ENCODE assay signal across 2 cellular contexts in the genomic region with DNA sequence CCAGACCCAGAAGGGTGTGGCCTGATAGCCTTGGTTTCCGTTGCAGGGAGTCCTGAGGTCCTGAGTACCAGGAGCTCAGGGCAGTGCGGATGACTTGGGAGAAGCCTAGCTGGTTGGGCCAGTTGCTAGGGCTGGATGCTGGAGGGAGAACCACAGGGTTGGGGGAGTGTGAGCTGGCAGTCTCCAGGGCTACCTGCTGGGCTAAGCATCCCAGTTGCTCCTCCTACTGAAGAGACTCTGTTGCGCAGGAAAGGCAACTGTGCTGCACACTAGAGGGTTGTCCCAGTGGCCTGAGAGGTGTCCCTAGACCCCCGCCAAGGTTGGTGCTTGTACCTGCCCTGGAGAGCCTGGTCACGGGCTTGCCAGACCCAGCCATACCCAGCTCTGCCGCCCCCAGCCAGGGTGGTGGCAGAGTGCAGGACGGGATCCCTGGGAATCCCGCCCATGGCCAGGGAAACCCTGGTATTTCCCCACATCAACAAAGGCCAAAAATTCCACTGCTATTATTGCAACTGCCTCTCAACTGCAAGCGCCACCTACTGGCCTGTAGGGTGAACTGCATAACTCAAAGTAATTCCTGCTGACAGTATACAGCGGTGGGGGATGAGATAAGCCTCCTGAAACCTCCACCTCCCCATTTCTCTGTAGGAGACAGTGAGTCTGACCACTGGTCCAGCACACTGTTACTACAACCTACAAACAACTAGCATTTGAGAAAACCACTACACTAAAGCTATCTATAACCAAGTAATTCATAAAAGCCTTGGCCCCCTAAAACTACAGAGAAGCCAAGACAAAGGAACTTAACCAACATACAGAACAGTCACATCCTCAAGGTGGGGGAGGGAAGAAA.
TF ChIP-seq lines count a peak whose summit lies in the region.

No MANE protein-coding gene starts in this region.

TF ChIP-seq in H1, 55 proteins besides CTCF, POLR2A, EP300 and RAD21 (continues in another document):
- TF ChIP-seq FOSL1 (IDR thresholded peaks at IDR 0.05; ENCODE audit: insufficient read depth, low read depth, low read length) (no peak), BCL11A (IDR thresholded peaks at IDR 0.05; ENCODE audit: low read depth in 2 of 2, low read length in 2 of 2) (no peak), CHD1 (IDR thresholded peaks at IDR 0.05; ENCODE audit: low read depth, low read length) (no peak), SP4 (IDR thresholded peaks at IDR 0.05; ENCODE audit: low read length) (no peak), SAP30 (IDR thresholded peaks at IDR 0.05; ENCODE audit: insufficient read depth, insufficient replicate concordance, low read length) (no peak), RBBP5 (IDR thresholded peaks at IDR 0.05; ENCODE audit: borderline replicate concordance, low read depth, low read length) (no peak; the same call in 1 of the 2 replicates), SP2 (IDR thresholded peaks at IDR 0.05; ENCODE audit: low read length) (no peak), KDM4A (IDR thresholded peaks at IDR 0.05; ENCODE audit: low read depth, low read length, severe bottlenecking) (no peak), SRF (IDR thresholded peaks at IDR 0.05; ENCODE audit: low read depth, low read length) (no peak), KDM1A (IDR thresholded peaks at IDR 0.05; ENCODE audit: borderline replicate concordance, low read length) (no peak)
- TF ChIP-seq, protein P1, sequence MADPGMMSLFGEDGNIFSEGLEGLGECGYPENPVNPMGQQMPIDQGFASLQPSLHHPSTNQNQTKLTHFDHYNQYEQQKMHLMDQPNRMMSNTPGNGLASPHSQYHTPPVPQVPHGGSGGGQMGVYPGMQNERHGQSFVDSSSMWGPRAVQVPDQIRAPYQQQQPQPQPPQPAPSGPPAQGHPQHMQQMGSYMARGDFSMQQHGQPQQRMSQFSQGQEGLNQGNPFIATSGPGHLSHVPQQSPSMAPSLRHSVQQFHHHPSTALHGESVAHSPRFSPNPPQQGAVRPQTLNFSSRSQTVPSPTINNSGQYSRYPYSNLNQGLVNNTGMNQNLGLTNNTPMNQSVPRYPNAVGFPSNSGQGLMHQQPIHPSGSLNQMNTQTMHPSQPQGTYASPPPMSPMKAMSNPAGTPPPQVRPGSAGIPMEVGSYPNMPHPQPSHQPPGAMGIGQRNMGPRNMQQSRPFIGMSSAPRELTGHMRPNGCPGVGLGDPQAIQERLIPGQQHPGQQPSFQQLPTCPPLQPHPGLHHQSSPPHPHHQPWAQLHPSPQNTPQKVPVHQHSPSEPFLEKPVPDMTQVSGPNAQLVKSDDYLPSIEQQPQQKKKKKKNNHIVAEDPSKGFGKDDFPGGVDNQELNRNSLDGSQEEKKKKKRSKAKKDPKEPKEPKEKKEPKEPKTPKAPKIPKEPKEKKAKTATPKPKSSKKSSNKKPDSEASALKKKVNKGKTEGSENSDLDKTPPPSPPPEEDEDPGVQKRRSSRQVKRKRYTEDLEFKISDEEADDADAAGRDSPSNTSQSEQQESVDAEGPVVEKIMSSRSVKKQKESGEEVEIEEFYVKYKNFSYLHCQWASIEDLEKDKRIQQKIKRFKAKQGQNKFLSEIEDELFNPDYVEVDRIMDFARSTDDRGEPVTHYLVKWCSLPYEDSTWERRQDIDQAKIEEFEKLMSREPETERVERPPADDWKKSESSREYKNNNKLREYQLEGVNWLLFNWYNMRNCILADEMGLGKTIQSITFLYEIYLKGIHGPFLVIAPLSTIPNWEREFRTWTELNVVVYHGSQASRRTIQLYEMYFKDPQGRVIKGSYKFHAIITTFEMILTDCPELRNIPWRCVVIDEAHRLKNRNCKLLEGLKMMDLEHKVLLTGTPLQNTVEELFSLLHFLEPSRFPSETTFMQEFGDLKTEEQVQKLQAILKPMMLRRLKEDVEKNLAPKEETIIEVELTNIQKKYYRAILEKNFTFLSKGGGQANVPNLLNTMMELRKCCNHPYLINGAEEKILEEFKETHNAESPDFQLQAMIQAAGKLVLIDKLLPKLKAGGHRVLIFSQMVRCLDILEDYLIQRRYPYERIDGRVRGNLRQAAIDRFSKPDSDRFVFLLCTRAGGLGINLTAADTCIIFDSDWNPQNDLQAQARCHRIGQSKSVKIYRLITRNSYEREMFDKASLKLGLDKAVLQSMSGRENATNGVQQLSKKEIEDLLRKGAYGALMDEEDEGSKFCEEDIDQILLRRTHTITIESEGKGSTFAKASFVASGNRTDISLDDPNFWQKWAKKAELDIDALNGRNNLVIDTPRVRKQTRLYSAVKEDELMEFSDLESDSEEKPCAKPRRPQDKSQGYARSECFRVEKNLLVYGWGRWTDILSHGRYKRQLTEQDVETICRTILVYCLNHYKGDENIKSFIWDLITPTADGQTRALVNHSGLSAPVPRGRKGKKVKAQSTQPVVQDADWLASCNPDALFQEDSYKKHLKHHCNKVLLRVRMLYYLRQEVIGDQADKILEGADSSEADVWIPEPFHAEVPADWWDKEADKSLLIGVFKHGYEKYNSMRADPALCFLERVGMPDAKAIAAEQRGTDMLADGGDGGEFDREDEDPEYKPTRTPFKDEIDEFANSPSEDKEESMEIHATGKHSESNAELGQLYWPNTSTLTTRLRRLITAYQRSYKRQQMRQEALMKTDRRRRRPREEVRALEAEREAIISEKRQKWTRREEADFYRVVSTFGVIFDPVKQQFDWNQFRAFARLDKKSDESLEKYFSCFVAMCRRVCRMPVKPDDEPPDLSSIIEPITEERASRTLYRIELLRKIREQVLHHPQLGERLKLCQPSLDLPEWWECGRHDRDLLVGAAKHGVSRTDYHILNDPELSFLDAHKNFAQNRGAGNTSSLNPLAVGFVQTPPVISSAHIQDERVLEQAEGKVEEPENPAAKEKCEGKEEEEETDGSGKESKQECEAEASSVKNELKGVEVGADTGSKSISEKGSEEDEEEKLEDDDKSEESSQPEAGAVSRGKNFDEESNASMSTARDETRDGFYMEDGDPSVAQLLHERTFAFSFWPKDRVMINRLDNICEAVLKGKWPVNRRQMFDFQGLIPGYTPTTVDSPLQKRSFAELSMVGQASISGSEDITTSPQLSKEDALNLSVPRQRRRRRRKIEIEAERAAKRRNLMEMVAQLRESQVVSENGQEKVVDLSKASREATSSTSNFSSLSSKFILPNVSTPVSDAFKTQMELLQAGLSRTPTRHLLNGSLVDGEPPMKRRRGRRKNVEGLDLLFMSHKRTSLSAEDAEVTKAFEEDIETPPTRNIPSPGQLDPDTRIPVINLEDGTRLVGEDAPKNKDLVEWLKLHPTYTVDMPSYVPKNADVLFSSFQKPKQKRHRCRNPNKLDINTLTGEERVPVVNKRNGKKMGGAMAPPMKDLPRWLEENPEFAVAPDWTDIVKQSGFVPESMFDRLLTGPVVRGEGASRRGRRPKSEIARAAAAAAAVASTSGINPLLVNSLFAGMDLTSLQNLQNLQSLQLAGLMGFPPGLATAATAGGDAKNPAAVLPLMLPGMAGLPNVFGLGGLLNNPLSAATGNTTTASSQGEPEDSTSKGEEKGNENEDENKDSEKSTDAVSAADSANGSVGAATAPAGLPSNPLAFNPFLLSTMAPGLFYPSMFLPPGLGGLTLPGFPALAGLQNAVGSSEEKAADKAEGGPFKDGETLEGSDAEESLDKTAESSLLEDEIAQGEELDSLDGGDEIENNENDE (IDR thresholded peaks at IDR 0.05; ENCODE audit: insufficient replicate concordance, low read length) = no peak
- TF ChIP-seq, protein P2, sequence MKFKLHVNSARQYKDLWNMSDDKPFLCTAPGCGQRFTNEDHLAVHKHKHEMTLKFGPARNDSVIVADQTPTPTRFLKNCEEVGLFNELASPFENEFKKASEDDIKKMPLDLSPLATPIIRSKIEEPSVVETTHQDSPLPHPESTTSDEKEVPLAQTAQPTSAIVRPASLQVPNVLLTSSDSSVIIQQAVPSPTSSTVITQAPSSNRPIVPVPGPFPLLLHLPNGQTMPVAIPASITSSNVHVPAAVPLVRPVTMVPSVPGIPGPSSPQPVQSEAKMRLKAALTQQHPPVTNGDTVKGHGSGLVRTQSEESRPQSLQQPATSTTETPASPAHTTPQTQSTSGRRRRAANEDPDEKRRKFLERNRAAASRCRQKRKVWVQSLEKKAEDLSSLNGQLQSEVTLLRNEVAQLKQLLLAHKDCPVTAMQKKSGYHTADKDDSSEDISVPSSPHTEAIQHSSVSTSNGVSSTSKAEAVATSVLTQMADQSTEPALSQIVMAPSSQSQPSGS (IDR thresholded peaks at IDR 0.05; ENCODE audit: low read length) = no peak

TF ChIP-seq in neural cell, 6 proteins besides CTCF, POLR2A, EP300 and RAD21 (continued from another document):
- TF ChIP-seq TAF1 (IDR thresholded peaks at IDR 0.05; ENCODE audit: low read depth) (no peak), MXI1 (conservative IDR thresholded peaks at IDR 0.05; ENCODE audit: poor library complexity, severe bottlenecking) (no peak), EZH2 (IDR thresholded peaks at IDR 0.05; ENCODE audit: borderline replicate concordance, insufficient read depth, low read length, poor library complexity, severe bottlenecking) (no peak), POLR2AphosphoS5 (IDR thresholded peaks at IDR 0.05) (no peak)
- TF ChIP-seq, protein P3, sequence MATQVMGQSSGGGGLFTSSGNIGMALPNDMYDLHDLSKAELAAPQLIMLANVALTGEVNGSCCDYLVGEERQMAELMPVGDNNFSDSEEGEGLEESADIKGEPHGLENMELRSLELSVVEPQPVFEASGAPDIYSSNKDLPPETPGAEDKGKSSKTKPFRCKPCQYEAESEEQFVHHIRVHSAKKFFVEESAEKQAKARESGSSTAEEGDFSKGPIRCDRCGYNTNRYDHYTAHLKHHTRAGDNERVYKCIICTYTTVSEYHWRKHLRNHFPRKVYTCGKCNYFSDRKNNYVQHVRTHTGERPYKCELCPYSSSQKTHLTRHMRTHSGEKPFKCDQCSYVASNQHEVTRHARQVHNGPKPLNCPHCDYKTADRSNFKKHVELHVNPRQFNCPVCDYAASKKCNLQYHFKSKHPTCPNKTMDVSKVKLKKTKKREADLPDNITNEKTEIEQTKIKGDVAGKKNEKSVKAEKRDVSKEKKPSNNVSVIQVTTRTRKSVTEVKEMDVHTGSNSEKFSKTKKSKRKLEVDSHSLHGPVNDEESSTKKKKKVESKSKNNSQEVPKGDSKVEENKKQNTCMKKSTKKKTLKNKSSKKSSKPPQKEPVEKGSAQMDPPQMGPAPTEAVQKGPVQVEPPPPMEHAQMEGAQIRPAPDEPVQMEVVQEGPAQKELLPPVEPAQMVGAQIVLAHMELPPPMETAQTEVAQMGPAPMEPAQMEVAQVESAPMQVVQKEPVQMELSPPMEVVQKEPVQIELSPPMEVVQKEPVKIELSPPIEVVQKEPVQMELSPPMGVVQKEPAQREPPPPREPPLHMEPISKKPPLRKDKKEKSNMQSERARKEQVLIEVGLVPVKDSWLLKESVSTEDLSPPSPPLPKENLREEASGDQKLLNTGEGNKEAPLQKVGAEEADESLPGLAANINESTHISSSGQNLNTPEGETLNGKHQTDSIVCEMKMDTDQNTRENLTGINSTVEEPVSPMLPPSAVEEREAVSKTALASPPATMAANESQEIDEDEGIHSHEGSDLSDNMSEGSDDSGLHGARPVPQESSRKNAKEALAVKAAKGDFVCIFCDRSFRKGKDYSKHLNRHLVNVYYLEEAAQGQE (IDR thresholded peaks at IDR 0.05; ENCODE audit: borderline replicate concordance) = no peak
